19 cellular contexts compared by ENCODE assay signal in the genomic region with DNA sequence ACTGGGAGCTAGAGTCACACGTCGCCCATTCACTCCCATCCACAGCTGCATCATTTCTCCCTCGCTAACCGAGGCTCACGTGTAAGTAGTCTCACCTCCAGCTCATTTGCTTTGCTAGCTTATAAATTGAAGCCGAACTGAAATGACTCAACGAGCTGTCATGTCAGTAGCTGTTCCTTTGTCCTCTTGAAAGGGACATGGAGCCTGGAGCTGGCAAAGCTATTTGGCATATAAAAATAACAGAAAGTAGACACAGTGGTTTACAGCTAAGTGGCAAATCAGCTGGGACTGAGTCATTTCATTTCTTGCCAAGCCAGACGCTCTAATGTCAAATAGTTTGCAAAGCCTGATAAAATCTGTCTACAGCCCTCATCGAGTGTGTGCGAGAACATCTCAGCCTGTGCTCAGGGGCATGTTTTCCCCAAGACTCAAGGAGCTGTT.
DNase-seq lines count a peak whose midpoint lies in the region; ATAC-seq, FAIRE-seq and TF ChIP-seq lines count a peak whose summit lies in the region.
"Had no signal": no experiment of that assay in that cellular context is flagged by ENCODE, and none has a peak within 500 bp of the region (broad histone marks: within the 10 kb centered on the region; RNA-seq: fewer than 3 reads in every experiment).

No MANE protein-coding gene starts in this region.

- H3K79me2 ChIP-seq in hepatocyte: no peaks in the 10 kb centered on the region

- H3K27ac ChIP-seq in breast epithelium (no peak overlapping the region), lung (ENCODE audit: low read depth in 1 of 2, low read length in 1 of 2) (no peak overlapping the region), hepatocyte (no peak overlapping the region)
- H3K27ac ChIP-seq: gastroesophageal sphincter, Peyer's patch had no signal

- H3K4me1 Mint-ChIP-seq in MCF 10A (ENCODE audit: insufficient read depth, unreplicated experiment) (no peaks in the 10 kb centered on the region), type B pancreatic cell (ENCODE audit: unreplicated experiment) (no peaks in the 10 kb centered on the region)

- TF ChIP-seq CTCF in breast epithelium (IDR thresholded peaks at IDR 0.05): no peak
- TF ChIP-seq CTCF in MCF 10A (IDR thresholded peaks at IDR 0.05; ENCODE audit: unreplicated experiment): no peak
- no peak for TF ChIP-seq CTCF in lung (IDR thresholded peaks at IDR 0.05; ENCODE audit: control extremely low read depth, extremely low read depth)
- no peak for TF ChIP-seq CTCF in type B pancreatic cell (conservative IDR thresholded peaks at IDR 0.05)
- TF ChIP-seq CTCF in hepatocyte (IDR thresholded peaks at IDR 0.05; ENCODE audit: poor library complexity): no peak

- H3K4me3 Mint-ChIP-seq in MCF 10A (ENCODE audit: unreplicated experiment) (no peak overlapping the region), type B pancreatic cell (no peak overlapping the region)
- H3K4me3 Mint-ChIP-seq: natural killer cell treated with Interleukin-12 subunit alpha and Interleukin-12 subunit beta and Interleukin-15 and Interleukin-18, amount 100 ng/mL, for 72 hours had no signal

- peaks cover 8% of the 10 kb centered on the region for H3K9me3 Mint-ChIP-seq in MCF 10A (ENCODE audit: unreplicated experiment)
- no peaks in the 10 kb centered on the region for H3K9me3 Mint-ChIP-seq in type B pancreatic cell

- POLR2A ChIA-PET in MCF 10A (lab: Yijun Ruan, JAX): no interaction called here

- peak; percentile 58 for ATAC-seq in lung (ENCODE audit: insufficient read depth, low FRiP score)
- ATAC-seq: gastroesophageal sphincter; natural killer cell treated with Interleukin-12 subunit alpha and Interleukin-12 subunit beta and Interleukin-15 and Interleukin-18, amount 100 ng/mL, for 72 hours; stimulated activated naive CD8-positive, alpha-beta T cell treated with anti-CD3 and anti-CD28 coated beads, Interleukin-15, Interleukin-2, amounts not matched to agents 100 U/mL and 50 U/mL, for 24 hours had no signal

- no peaks in the 10 kb centered on the region for H3K36me3 ChIP-seq in breast epithelium
- H3K36me3 ChIP-seq in lung (ENCODE audit: control insufficient read depth in 2 of 2, insufficient read depth in 2 of 2, low read length in 2 of 2): no peaks in the 10 kb centered on the region
- no peaks in the 10 kb centered on the region for H3K36me3 ChIP-seq in hepatocyte (replicated peaks; ENCODE audit: insufficient read depth, low read depth)
- H3K36me3 ChIP-seq: gastroesophageal sphincter, Peyer's patch had no signal

- H3K27me3 Mint-ChIP-seq in MCF 10A (ENCODE audit: insufficient read depth, unreplicated experiment): no peaks in the 10 kb centered on the region
- H3K27me3 Mint-ChIP-seq in type B pancreatic cell: peaks cover 12% of the 10 kb centered on the region

- H3K4me2 ChIP-seq in hepatocyte: no peak overlapping the region

- H2AFZ ChIP-seq in hepatocyte: no peak overlapping the region

- no peak for TF ChIP-seq POLR2A in breast epithelium (IDR thresholded peaks at IDR 0.05)

- H3K9me3 ChIP-seq in breast epithelium (peaks cover 0 to 4% of the 10 kb centered on the region in 2 donors), lung (ENCODE audit: control insufficient read depth in 2 of 2, insufficient read depth in 1 of 2, low read length in 1 of 2) (peaks cover 0 to 12% of the 10 kb centered on the region in 2 donors), hepatocyte (ENCODE audit: low read depth) (no peaks in the 10 kb centered on the region)
- H3K9me3 ChIP-seq: Peyer's patch had no signal

- WGBS in lung, 2 donors: 57 to 82% methylated on average over 10 of the region's 10 CpGs
- 66% methylated on average over 10 of the region's 10 CpGs for WGBS in hepatocyte (ENCODE audit: low lambda C conversion rate, missing lambda C conversion rate)

- intact Hi-C loops in breast epithelium (cut with DNase I; ENCODE audit: low total_unique reads): no loop called here
- intact Hi-C loops in MCF 10A (cut with micrococcal nuclease): no loop called here

- no peaks in the 10 kb centered on the region for H3K4me1 ChIP-seq in breast epithelium
- H3K4me1 ChIP-seq in lung (ENCODE audit: control insufficient read depth in 2 of 2, insufficient read depth in 2 of 2, low read length in 2 of 2): no peaks in the 10 kb centered on the region
- H3K4me1 ChIP-seq in hepatocyte (ENCODE audit: insufficient read depth): no peaks in the 10 kb centered on the region
- H3K4me1 ChIP-seq: gastroesophageal sphincter, Peyer's patch had no signal

- DNase-seq in breast epithelium (ENCODE audit: low spot score in 2 of 2) (peak; percentile 26 to 55), MCF 10A (ENCODE audit: unreplicated experiment) (no peak), RPMI7951 (ENCODE audit: low read depth) (peak; percentile 10), lung (ENCODE audit: low spot score) (no peak), urothelium cell line (ENCODE audit: low spot score) (peak; percentile 22), type B pancreatic cell (ENCODE audit: extremely low spot score, unreplicated experiment) (no peak), hepatocyte (ENCODE audit: low spot score) (no peak), activated gamma-delta T cell (lab: John Stamatoyannopoulos, UW) (no peak)
- DNase-seq: activated CD4-positive, alpha-beta T cell treated with anti-CD3 and anti-CD28 coated beads, Interleukin-2, amount 50 U/mL, for 48 hours; activated T-cell treated with anti-CD3 and anti-CD28 coated beads, Interleukin-2, amount 50 U/mL, for 48 hours; NCI-H146; NCI-H69; Peyer's patch; stimulated activated CD4-positive, alpha-beta T cell treated with anti-CD3 and anti-CD28 coated beads, Interleukin-15, amount 100 ng/mL, for 24 hours; stimulated activated naive CD8-positive, alpha-beta T cell treated with anti-CD3 and anti-CD28 coated beads, Interleukin-15, Interleukin-2, amounts not matched to agents 100 U/mL and 50 U/mL, for 24 hours; SW 1271 had no signal

- H3K27me3 ChIP-seq in breast epithelium (peaks cover 0 to 8% of the 10 kb centered on the region in 2 donors), lung (ENCODE audit: control insufficient read depth, insufficient read depth) (no peaks in the 10 kb centered on the region), hepatocyte (no peaks in the 10 kb centered on the region)
- H3K27me3 ChIP-seq: Peyer's patch had no signal

- H3K4me3 ChIP-seq in breast epithelium (no peak overlapping the region), lung (no peak overlapping the region), hepatocyte (no peak overlapping the region)
- H3K4me3 ChIP-seq: gastroesophageal sphincter, Peyer's patch had no signal

- H3K36me3 Mint-ChIP-seq in MCF 10A (ENCODE audit: insufficient read depth, unreplicated experiment) (no peaks in the 10 kb centered on the region), type B pancreatic cell (no peaks in the 10 kb centered on the region)
- H3K36me3 Mint-ChIP-seq: natural killer cell treated with Interleukin-12 subunit alpha and Interleukin-12 subunit beta and Interleukin-15 and Interleukin-18, amount 100 ng/mL, for 72 hours had no signal

- FAIRE-seq in urothelium cell line (lab: Jason Lieb, UNC): no peak
- FAIRE-seq: bronchial epithelial cell had no signal

- no TSS peak for BruUV-seq in MCF 10A (replicated peaks; lab: Mats Ljungman, UMichigan)

- H4K20me1 ChIP-seq in hepatocyte (ENCODE audit: insufficient read depth, poor library complexity, severe bottlenecking): no peaks in the 10 kb centered on the region

- H3K27ac Mint-ChIP-seq in MCF 10A (ENCODE audit: low read depth, unreplicated experiment) (no peak overlapping the region), type B pancreatic cell (no peak overlapping the region)
- H3K27ac Mint-ChIP-seq: natural killer cell treated with Interleukin-12 subunit alpha and Interleukin-12 subunit beta and Interleukin-15 and Interleukin-18, amount 100 ng/mL, for 72 hours had no signal

- CTCF ChIA-PET in MCF 10A (lab: Yijun Ruan, JAX): interaction anchor here (0.7 to 1.7 kb wide), 2 partner anchors 66 to 67 kb away, joined by 3 read pairs; no protein-coding TSS in a partner anchor

- H3K9me2 ChIP-seq in hepatocyte (replicated peaks; ENCODE audit: insufficient read depth): no peaks in the 10 kb centered on the region

Comparison
In these comparisons a context has a peak if more than half of its experiments do, and no peak if none do; other contexts are left out.
1. DNase-seq: peak in breast epithelium (2 of 2), RPMI7951 (single experiment) and urothelium cell line (single experiment); none in MCF 10A (single experiment), lung (single experiment), type B pancreatic cell (single experiment), hepatocyte (single experiment) and activated gamma-delta T cell (single experiment).